13 cellular contexts compared by ENCODE assay signal in genomic region chr18:55403555-55403954, GRCh38.
DNase-seq lines count a peak whose midpoint lies in the region; TF ChIP-seq lines count a peak whose summit lies in the region.
"Had no signal": no experiment of that assay in that cellular context is flagged by ENCODE, and none has a peak within 500 bp of the region (broad histone marks: within the 10 kb centered on the region; RNA-seq: fewer than 3 reads in every experiment).

No MANE protein-coding gene starts in this region.

- peak overlapping the region; percentile 15 for H2BK120ac ChIP-seq in mesenchymal stem cell (ENCODE audit: low read depth, low read length)

- no peaks in the 10 kb centered on the region for H3K9me3 Mint-ChIP-seq in chondrocyte (ENCODE audit: low read depth)
- H3K9me3 Mint-ChIP-seq: neural crest cell had no signal

- no peak for TF ChIP-seq POLR2A in erythroblast (IDR thresholded peaks at IDR 0.05; ENCODE audit: low read length)

- peak overlapping the region; percentile 12 for H3K27ac ChIP-seq in HUES6 (ENCODE audit: low read depth, low read length)
- H3K27ac ChIP-seq in mesenchymal stem cell (ENCODE audit: low read length, poor library complexity, severe bottlenecking): no peak overlapping the region
- H3K27ac ChIP-seq: epithelial cell of prostate, VCaP had no signal

- 62% methylated on average over 3 of the region's 3 CpGs for WGBS in mesenchymal stem cell

- H3K14ac ChIP-seq in mesenchymal stem cell (ENCODE audit: low read length in 2 of 2): peak overlapping the region in 1 of 2 experiments; percentile 57

- no peak for DNase-seq in chondrocyte (ENCODE audit: low spot score)
- DNase-seq in mesenchymal stem cell: peak; percentile 24
- peak; percentile 83 for DNase-seq in superior temporal gyrus (ENCODE audit: extremely low spot score)
- DNase-seq in effector CD8-positive, alpha-beta T cell (lab: John Stamatoyannopoulos, UW): no peak
- DNase-seq in BE2C: no peak
- DNase-seq in erythroblast (lab: John Stamatoyannopoulos, UW): no peak
- no peak for DNase-seq in NCI-H345 treated with DMSO at 0.1 percent for 48 hours (lab: John Stamatoyannopoulos, UW; ENCODE audit: unreplicated experiment)
- DNase-seq: adrenal gland, SIG-M5 had no signal

- H3K9me3 ChIP-seq in HUES6 (ENCODE audit: control insufficient read depth, insufficient read depth, low read depth, low read length): no peaks in the 10 kb centered on the region
- H3K9me3 ChIP-seq in mesenchymal stem cell (ENCODE audit: control insufficient read depth, low read length): no peaks in the 10 kb centered on the region
- no peaks in the 10 kb centered on the region for H3K9me3 ChIP-seq in BE2C
- H3K9me3 ChIP-seq: adrenal gland had no signal

- H2BK12ac ChIP-seq in mesenchymal stem cell (ENCODE audit: low read length in 2 of 2): no peak overlapping the region

- H3K79me1 ChIP-seq in mesenchymal stem cell (replicated peaks; ENCODE audit: low read length, poor library complexity, severe bottlenecking): peaks cover 8% of the 10 kb centered on the region

- no peak overlapping the region for H2AK5ac ChIP-seq in mesenchymal stem cell (ENCODE audit: low read length, severe bottlenecking)

- H3K9ac ChIP-seq in HUES6 (ENCODE audit: low read length): no peak overlapping the region
- peak overlapping the region; percentile 89 for H3K9ac ChIP-seq in mesenchymal stem cell (ENCODE audit: low read length)

- no peak overlapping the region for H2BK15ac ChIP-seq in mesenchymal stem cell (ENCODE audit: low read depth, poor library complexity, severe bottlenecking)

- no peak overlapping the region for H2AFZ ChIP-seq in mesenchymal stem cell (ENCODE audit: low read depth, low read length)

- no peaks in the 10 kb centered on the region for H3K36me3 ChIP-seq in HUES6 (ENCODE audit: control insufficient read depth, insufficient read depth, low read length)
- no peaks in the 10 kb centered on the region for H3K36me3 ChIP-seq in mesenchymal stem cell (ENCODE audit: control insufficient read depth in 1 of 2, insufficient read depth in 2 of 2, low read depth in 1 of 2, low read length in 2 of 2)
- no peaks in the 10 kb centered on the region; the same call in 1 of the 2 replicates for H3K36me3 ChIP-seq in BE2C
- H3K36me3 ChIP-seq: adrenal gland had no signal

- H3K4me1 ChIP-seq in HUES6 (ENCODE audit: control insufficient read depth, insufficient read depth, low read length) (peaks cover 64% of the 10 kb centered on the region), mesenchymal stem cell (ENCODE audit: control insufficient read depth, insufficient read depth, low read depth, low read length) (no peaks in the 10 kb centered on the region), BE2C (peaks cover 26% of the 10 kb centered on the region)

- H3K23ac ChIP-seq in mesenchymal stem cell (ENCODE audit: low read length in 2 of 2): no peak overlapping the region

- H4K8ac ChIP-seq in mesenchymal stem cell (ENCODE audit: low read length): no peak overlapping the region

- TF ChIP-seq CTCF in chondrocyte (IDR thresholded peaks at IDR 0.05) (no peak), BE2C (IDR thresholded peaks at IDR 0.05; ENCODE audit: low read depth, low read length) (no peak)

- H3K27ac Mint-ChIP-seq in chondrocyte (ENCODE audit: unreplicated experiment): peak overlapping the region; percentile 18

- peaks cover 67% of the 10 kb centered on the region for H3K4me1 Mint-ChIP-seq in chondrocyte (ENCODE audit: low read depth)

- H4K91ac ChIP-seq in mesenchymal stem cell (ENCODE audit: low read length): no peak overlapping the region

- H3K18ac ChIP-seq in mesenchymal stem cell (ENCODE audit: low read depth in 1 of 2, low read length in 2 of 2): no peak overlapping the region

- H2BK5ac ChIP-seq in mesenchymal stem cell (ENCODE audit: low read depth, low read length, poor library complexity, severe bottlenecking): no peak overlapping the region

- H3K4me3 Mint-ChIP-seq in chondrocyte (ENCODE audit: unreplicated experiment): no peak overlapping the region
- H3K4me3 Mint-ChIP-seq: neural crest cell had no signal

- no peaks in the 10 kb centered on the region for H3K27me3 ChIP-seq in HUES6 (ENCODE audit: control insufficient read depth, insufficient read depth, low read length)
- H3K27me3 ChIP-seq in mesenchymal stem cell (ENCODE audit: control insufficient read depth in 1 of 2, insufficient read depth in 1 of 2, low read length in 2 of 2): no peaks in the 10 kb centered on the region
- no peaks in the 10 kb centered on the region for H3K27me3 ChIP-seq in BE2C
- H3K27me3 ChIP-seq: adrenal gland had no signal

- H3K4me3 ChIP-seq in HUES6 (ENCODE audit: low read depth, low read length) (no peak overlapping the region), mesenchymal stem cell (ENCODE audit: insufficient read depth in 1 of 2, low read depth in 1 of 2, low read length in 2 of 2) (peak overlapping the region in 1 of 2 experiments; percentile 80), BE2C (ENCODE audit: low read depth, low read length) (no peak overlapping the region; the same call in 1 of the 2 replicates)

- no peaks in the 10 kb centered on the region for H3K36me3 Mint-ChIP-seq in chondrocyte (ENCODE audit: low read depth)

- H3K27me3 Mint-ChIP-seq in chondrocyte (ENCODE audit: low read depth): no peaks in the 10 kb centered on the region

- H3K4me2 ChIP-seq in mesenchymal stem cell (ENCODE audit: low read length, poor library complexity, severe bottlenecking): no peak overlapping the region

- H3K4ac ChIP-seq in mesenchymal stem cell (ENCODE audit: low read depth in 1 of 2, low read length in 2 of 2): no peak overlapping the region

Comparison
In these comparisons a context has a peak if more than half of its experiments do, and no peak if none do; other contexts are left out.
1. DNase-seq: peak in mesenchymal stem cell (single experiment) and superior temporal gyrus (single experiment); none in chondrocyte (single experiment), effector CD8-positive, alpha-beta T cell (single experiment), BE2C (single experiment), erythroblast (0 of 2) and NCI-H345 treated with DMSO at 0.1 percent for 48 hours (single experiment).